In the genomic region with DNA sequence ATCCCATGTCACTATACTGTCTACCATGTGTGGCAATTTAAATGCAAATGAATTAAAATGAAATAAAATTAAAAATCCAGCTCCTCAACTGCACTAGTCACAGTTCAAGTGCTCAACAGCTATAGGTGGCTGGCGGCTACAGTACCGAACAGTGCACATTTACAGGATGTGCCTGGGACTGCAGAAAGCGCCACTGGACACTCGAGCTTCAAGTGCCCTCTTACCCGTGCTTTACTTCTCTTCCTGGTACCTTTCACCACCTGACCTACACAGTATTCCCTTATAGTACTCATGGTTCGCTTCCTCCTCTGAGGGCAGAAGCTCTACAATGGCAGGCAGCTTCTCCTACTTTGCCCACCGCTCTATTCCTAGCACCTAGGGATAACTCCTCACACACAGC, we compare ENCODE assay signal across 19 cellular contexts.
"Had no signal": no experiment of that assay in that cellular context is flagged by ENCODE, and none has a peak within 500 bp of the region (broad histone marks: within the 10 kb centered on the region; RNA-seq: fewer than 3 reads in every experiment).

No MANE protein-coding gene starts in this region.

- H3K27me3 ChIP-seq: body of pancreas, dorsolateral prefrontal cortex, right atrium auricular region, tibial artery, uterus had no signal

- H3K27ac Mint-ChIP-seq: activated CD4-positive, alpha-beta memory T cell treated with anti-CD3 and anti-CD28 coated beads, Interleukin-2, amount 10 ng/mL, durations not matched to agents 7 days and 5 days; activated CD8-positive, alpha-beta memory T cell treated with anti-CD3 and anti-CD28 coated beads, Interleukin-2, amount 10 ng/mL, durations not matched to agents 7 days and 5 days; activated naive CD8-positive, alpha-beta T cell treated with anti-CD3 and anti-CD28 coated beads for 36 hours; activated T-helper 17 cell treated with anti-CD3 and anti-CD28 coated beads, Interleukin-2, amount 50 U/mL, for 72 hours had no signal

- H3K27me3 Mint-ChIP-seq: activated CD4-positive, alpha-beta memory T cell treated with anti-CD3 and anti-CD28 coated beads, Interleukin-2, amount 10 ng/mL, durations not matched to agents 7 days and 5 days; activated CD8-positive, alpha-beta memory T cell treated with anti-CD3 and anti-CD28 coated beads, Interleukin-2, amount 10 ng/mL, durations not matched to agents 7 days and 5 days; activated naive CD8-positive, alpha-beta T cell treated with anti-CD3 and anti-CD28 coated beads for 36 hours; activated T-helper 17 cell treated with anti-CD3 and anti-CD28 coated beads, Interleukin-2, amount 50 U/mL, for 72 hours had no signal

- H3K27ac ChIP-seq: body of pancreas, dorsolateral prefrontal cortex, prostate gland, right atrium auricular region, tibial artery, uterus had no signal

- H3K36me3 ChIP-seq: prostate gland, right atrium auricular region, tibial artery, uterus had no signal

- DNase-seq: activated CD4-positive, alpha-beta memory T cell treated with anti-CD3 and anti-CD28 coated beads, Interleukin-2, amount 10 ng/mL, durations not matched to agents 7 days and 5 days; activated CD4-positive, alpha-beta T cell treated with anti-CD3 and anti-CD28 coated beads for 48 hours; activated CD4-positive, CD25-positive, alpha-beta regulatory T cell; activated CD8-positive, alpha-beta memory T cell treated with anti-CD3 and anti-CD28 coated beads, Interleukin-2, amount 10 ng/mL, durations not matched to agents 7 days and 5 days; activated naive CD4-positive, alpha-beta T cell; activated naive CD8-positive, alpha-beta T cell treated with anti-CD3 and anti-CD28 coated beads for 36 hours; amygdala; body of pancreas; dorsolateral prefrontal cortex; foreskin fibroblast; kidney; stimulated activated CD4-positive, alpha-beta T cell treated with anti-CD3 and anti-CD28 coated beads, Interleukin-2, amount 100 ng/mL, for 24 hours; stimulated activated naive CD4-positive, alpha-beta T cell treated with Interleukin-2 at 50 U/mL for 16 hours; tibial artery; uterus had no signal

- H3K4me3 Mint-ChIP-seq: activated CD4-positive, alpha-beta memory T cell treated with anti-CD3 and anti-CD28 coated beads, Interleukin-2, amount 10 ng/mL, durations not matched to agents 7 days and 5 days; activated CD8-positive, alpha-beta memory T cell treated with anti-CD3 and anti-CD28 coated beads, Interleukin-2, amount 10 ng/mL, durations not matched to agents 7 days and 5 days; activated naive CD8-positive, alpha-beta T cell treated with anti-CD3 and anti-CD28 coated beads for 36 hours; activated T-helper 17 cell treated with anti-CD3 and anti-CD28 coated beads, Interleukin-2, amount 50 U/mL, for 72 hours had no signal

- H3K9me3 Mint-ChIP-seq: activated CD4-positive, alpha-beta memory T cell treated with anti-CD3 and anti-CD28 coated beads, Interleukin-2, amount 10 ng/mL, durations not matched to agents 7 days and 5 days; activated naive CD8-positive, alpha-beta T cell treated with anti-CD3 and anti-CD28 coated beads for 36 hours; activated T-helper 17 cell treated with anti-CD3 and anti-CD28 coated beads, Interleukin-2, amount 50 U/mL, for 72 hours had no signal

- H3K4me1 Mint-ChIP-seq: activated CD4-positive, alpha-beta memory T cell treated with anti-CD3 and anti-CD28 coated beads, Interleukin-2, amount 10 ng/mL, durations not matched to agents 7 days and 5 days; activated T-helper 17 cell treated with anti-CD3 and anti-CD28 coated beads, Interleukin-2, amount 50 U/mL, for 72 hours had no signal

- ATAC-seq: activated CD8-positive, alpha-beta memory T cell treated with anti-CD3 and anti-CD28 coated beads, Interleukin-2, amount 10 ng/mL, durations not matched to agents 7 days and 5 days; activated T-helper 17 cell treated with anti-CD3 and anti-CD28 coated beads, Interleukin-2, amount 50 U/mL, for 72 hours; body of pancreas; left lobe of liver had no signal

- H3K4me3 ChIP-seq: body of pancreas, dorsolateral prefrontal cortex, prostate gland, right atrium auricular region, tibial artery, uterus had no signal

- H3K9me3 ChIP-seq: body of pancreas, prostate gland, right atrium auricular region, tibial artery, uterus had no signal

- H3K4me1 ChIP-seq: body of pancreas, prostate gland, tibial artery, uterus had no signal
